11 cellular contexts compared by ENCODE assay signal in genomic region chr14:68141531-68142088, GRCh38.
DNase-seq lines count a peak whose midpoint lies in the region; ATAC-seq and TF ChIP-seq lines count a peak whose summit lies in the region.
"Had no signal": no experiment of that assay in that cellular context is flagged by ENCODE, and none has a peak within 500 bp of the region (broad histone marks: within the 10 kb centered on the region; RNA-seq: fewer than 3 reads in every experiment).

No MANE protein-coding gene starts in this region.

- no peak overlapping the region for H3K18ac ChIP-seq in mesenchymal stem cell (ENCODE audit: low read depth in 1 of 2, low read length in 2 of 2)

- no peak for ATAC-seq in GM19455 (IDR thresholded peaks at IDR 0.05; ENCODE audit: unreplicated experiment)

- no peak overlapping the region for H2BK120ac ChIP-seq in mesenchymal stem cell (ENCODE audit: low read depth, low read length)

- no peak overlapping the region for H3K4me2 ChIP-seq in mesenchymal stem cell (ENCODE audit: low read length, poor library complexity, severe bottlenecking)

- H3K9me3 ChIP-seq in mesenchymal stem cell (ENCODE audit: control insufficient read depth, low read length) (no peaks in the 10 kb centered on the region), vagina (no peaks in the 10 kb centered on the region)

- H2BK5ac ChIP-seq in mesenchymal stem cell (ENCODE audit: low read depth, low read length, poor library complexity, severe bottlenecking) = peak overlapping the region; percentile 33

- no peak for TF ChIP-seq CTCF in brain microvascular endothelial cell (IDR thresholded peaks at IDR 0.05; ENCODE audit: low read depth, low read length, missing control alignments)
- no peak for TF ChIP-seq CTCF in vagina (IDR thresholded peaks at IDR 0.05)

- H3K4me1 ChIP-seq in mesenchymal stem cell (ENCODE audit: control insufficient read depth, insufficient read depth, low read depth, low read length) (peaks cover 15% of the 10 kb centered on the region), vagina (peaks cover 92% of the 10 kb centered on the region)

- TF ChIP-seq POLR2A in vagina (IDR thresholded peaks at IDR 0.05) = no peak

- H3K79me1 ChIP-seq in mesenchymal stem cell (replicated peaks; ENCODE audit: low read length, poor library complexity, severe bottlenecking) = peaks cover 5% of the 10 kb centered on the region

- H3K27ac ChIP-seq in brain microvascular endothelial cell (peak overlapping the region; percentile 91), mesenchymal stem cell (ENCODE audit: low read length, poor library complexity, severe bottlenecking) (peak overlapping the region; percentile 97), vagina (peak overlapping the region; percentile 83)

- H2BK15ac ChIP-seq in mesenchymal stem cell (ENCODE audit: low read depth, poor library complexity, severe bottlenecking) = no peak overlapping the region

- peak; percentile 4 for DNase-seq in DMS53 (lab: John Stamatoyannopoulos, UW)
- DNase-seq in DMS53 treated with DMSO at 0.1 percent for 48 hours (lab: John Stamatoyannopoulos, UW; ENCODE audit: unreplicated experiment) = no peak
- DNase-seq in brain microvascular endothelial cell = no peak
- peak; percentile 46 for DNase-seq in mesenchymal stem cell
- no peak for DNase-seq in vagina (ENCODE audit: extremely low spot score in 2 of 2)
- DNase-seq in NOMO-1 (lab: John Stamatoyannopoulos, UW; ENCODE audit: unreplicated experiment in 2 of 2) = no peak
- DNase-seq in hepatic stellate cell (ENCODE audit: low spot score) = no peak
- DNase-seq: activated B cell treated with CpG ODN at 0.5 μM for 24 hours; activated effector memory CD4-positive, alpha-beta T cell treated with anti-CD3 and anti-CD28 coated beads, Interleukin-2, amount 50 U/mL, for 16 hours had no signal

- H3K36me3 ChIP-seq in brain microvascular endothelial cell (replicated peaks) (no peaks in the 10 kb centered on the region), mesenchymal stem cell (ENCODE audit: control insufficient read depth in 1 of 2, insufficient read depth in 2 of 2, low read depth in 1 of 2, low read length in 2 of 2) (no peaks in the 10 kb centered on the region), vagina (no peaks in the 10 kb centered on the region)

- no peak overlapping the region for H4K91ac ChIP-seq in mesenchymal stem cell (ENCODE audit: low read length)

- H3K27me3 ChIP-seq in brain microvascular endothelial cell (replicated peaks) (no peaks in the 10 kb centered on the region), mesenchymal stem cell (ENCODE audit: control insufficient read depth in 1 of 2, insufficient read depth in 1 of 2, low read length in 2 of 2) (no peaks in the 10 kb centered on the region), vagina (no peaks in the 10 kb centered on the region)

- H3K23ac ChIP-seq in mesenchymal stem cell (ENCODE audit: low read length in 2 of 2) = no peak overlapping the region

- H2BK12ac ChIP-seq in mesenchymal stem cell (ENCODE audit: low read length in 2 of 2) = no peak overlapping the region

- peak overlapping the region; percentile 94 for H3K9ac ChIP-seq in mesenchymal stem cell (ENCODE audit: low read length)

- intact Hi-C loops in vagina (cut with DNase I) = no loop called here

- H2AK5ac ChIP-seq in mesenchymal stem cell (ENCODE audit: low read length, severe bottlenecking) = peak overlapping the region; percentile 69

- in situ Hi-C loops in brain microvascular endothelial cell (cut with HindIII; ENCODE audit: low pct_ligation_motif_present, low sequenced_read_pairs) = no loop called here

- H3K4ac ChIP-seq in mesenchymal stem cell (ENCODE audit: low read depth in 1 of 2, low read length in 2 of 2) = peak overlapping the region in 1 of 2 experiments; percentile 13

- H3K4me3 ChIP-seq in brain microvascular endothelial cell (ENCODE audit: low read depth, low read length) = no peak overlapping the region
- H3K4me3 ChIP-seq in mesenchymal stem cell (ENCODE audit: insufficient read depth in 1 of 2, low read depth in 1 of 2, low read length in 2 of 2) = no peak overlapping the region
- H3K4me3 ChIP-seq in vagina = no peak overlapping the region
- H3K4me3 ChIP-seq: lung had no signal

- no peak overlapping the region for H2AFZ ChIP-seq in mesenchymal stem cell (ENCODE audit: low read depth, low read length)

- H4K8ac ChIP-seq in mesenchymal stem cell (ENCODE audit: low read length) = no peak overlapping the region

- H3K14ac ChIP-seq in mesenchymal stem cell (ENCODE audit: low read length in 2 of 2) = no peak overlapping the region

- WGBS in mesenchymal stem cell = 94% methylated on average over 3 of the region's 5 CpGs

Comparison
In these comparisons a context has a peak if more than half of its experiments do, and no peak if none do; other contexts are left out.
1. DNase-seq: peak in DMS53 (single experiment) and mesenchymal stem cell (single experiment); none in DMS53 treated with DMSO at 0.1 percent for 48 hours (single experiment), brain microvascular endothelial cell (single experiment), vagina (0 of 2), NOMO-1 (0 of 2) and hepatic stellate cell (single experiment).
2. Peak in every context shown above with its lines, with median percentiles within 50 percentile points of each other: H3K27ac ChIP-seq.